Comparison of ENCODE assay signal across 18 cellular contexts in genomic region chr12:3999904-4000303, GRCh38.
DNase-seq lines count a peak whose midpoint lies in the region; ATAC-seq and TF ChIP-seq lines count a peak whose summit lies in the region.
"Had no signal": no experiment of that assay in that cellular context is flagged by ENCODE, and none has a peak within 500 bp of the region (broad histone marks: within the 10 kb centered on the region; RNA-seq: fewer than 3 reads in every experiment).

No MANE protein-coding gene starts in this region.

- no peak for TF ChIP-seq CTCF in mesothelial cell of epicardium (IDR thresholded peaks at IDR 0.05; ENCODE audit: unreplicated experiment)
- TF ChIP-seq CTCF in thyroid gland (IDR thresholded peaks at IDR 0.05), result no peak

- H3K27ac ChIP-seq in SJCRH30 (peak overlapping the region; percentile 62), thyroid gland (peak overlapping the region; percentile 79 to 93 (median 90))
- H3K27ac ChIP-seq: brain microvascular endothelial cell, GM23248 had no signal

- H3K4me3 Mint-ChIP-seq in dendritic cell treated with granulocyte-macrophage colony-stimulating factor and Interleukin-4, amounts not matched to agents 40 ng/mL and 50 ng/mL, for 4 days, result no peak overlapping the region
- no peak overlapping the region for H3K4me3 Mint-ChIP-seq in mesothelial cell of epicardium
- H3K4me3 Mint-ChIP-seq: T-helper 2 cell treated with Interferon-gamma antibody and Interleukin-4, amounts not matched to agents 5 μg/mL and 100 μg/mL, for 36 hours had no signal

- peaks cover 44% of the 10 kb centered on the region for H3K27me3 Mint-ChIP-seq in dendritic cell treated with granulocyte-macrophage colony-stimulating factor and Interleukin-4, amounts not matched to agents 40 ng/mL and 50 ng/mL, for 4 days
- H3K27me3 Mint-ChIP-seq in mesothelial cell of epicardium (ENCODE audit: low read depth), result no peaks in the 10 kb centered on the region

- H3K27me3 ChIP-seq in SJCRH30, result no peaks in the 10 kb centered on the region
- no peaks in the 10 kb centered on the region for H3K27me3 ChIP-seq in thyroid gland

- H3K4me1 ChIP-seq in SJCRH30 (peaks cover 66% of the 10 kb centered on the region), thyroid gland (peaks cover 14 to 17% of the 10 kb centered on the region in 2 donors)

- H3K27ac Mint-ChIP-seq in dendritic cell treated with granulocyte-macrophage colony-stimulating factor and Interleukin-4, amounts not matched to agents 40 ng/mL and 50 ng/mL, for 4 days, result peak overlapping the region; percentile 24
- peak overlapping the region; percentile 99 for H3K27ac Mint-ChIP-seq in mesothelial cell of epicardium
- H3K27ac Mint-ChIP-seq: T-helper 2 cell treated with Interferon-gamma antibody and Interleukin-4, amounts not matched to agents 5 μg/mL and 100 μg/mL, for 36 hours had no signal

- peaks cover 41% of the 10 kb centered on the region for H3K4me1 Mint-ChIP-seq in dendritic cell treated with granulocyte-macrophage colony-stimulating factor and Interleukin-4, amounts not matched to agents 40 ng/mL and 50 ng/mL, for 4 days (ENCODE audit: low read depth)
- peaks cover 59% of the 10 kb centered on the region for H3K4me1 Mint-ChIP-seq in mesothelial cell of epicardium

- TF ChIP-seq POLR2A in thyroid gland (IDR thresholded peaks at IDR 0.05), result no peak

- H3K36me3 ChIP-seq in SJCRH30, result no peaks in the 10 kb centered on the region
- no peaks in the 10 kb centered on the region for H3K36me3 ChIP-seq in thyroid gland
- H3K36me3 ChIP-seq: brain microvascular endothelial cell had no signal

- H3K4me3 ChIP-seq in SJCRH30 (no peak overlapping the region), thyroid gland (replicated peaks in 1 of 3) (no peak overlapping the region)
- H3K4me3 ChIP-seq: GM23248 had no signal

- WGBS in thyroid gland, 2 donors, result 90 to 92% methylated on average over 8 of the region's 8 CpGs

- 0 out of 2 replicates have a peak, but pooled peaks cover 6% of the 10 kb centered on the region for H3K9me3 ChIP-seq in SJCRH30 (replicated peaks)
- H3K9me3 ChIP-seq in thyroid gland, result no peaks in the 10 kb centered on the region

- ATAC-seq in GM18519 (IDR thresholded peaks at IDR 0.05; ENCODE audit: low FRiP score, unreplicated experiment) (no peak), GM21515 (IDR thresholded peaks at IDR 0.05; ENCODE audit: unreplicated experiment) (no peak), HG03571 (IDR thresholded peaks at IDR 0.05; ENCODE audit: unreplicated experiment) (no peak)
- ATAC-seq: SK-N-SH treated with all-trans-retinoic acid at 6 μM for 48 hours had no signal

- intact Hi-C loops in dendritic cell treated with granulocyte-macrophage colony-stimulating factor and Interleukin-4, amounts not matched to agents 40 ng/mL and 50 ng/mL, for 4 days (cut with micrococcal nuclease), result no loop called here
- intact Hi-C loops in thyroid gland (cut with DNase I), result loop anchor here (5.0 to 10.0 kb wide), 2 partner anchors 115 to 277 kb away; no protein-coding TSS in a partner anchor

- DNase-seq in SJCRH30 (no peak), mesothelial cell of epicardium (ENCODE audit: low spot score in 2 of 2, unreplicated experiment in 2 of 2) (no peak), thyroid gland (no peak)
- DNase-seq: activated gamma-delta T cell, brain microvascular endothelial cell, C1 segment of cervical spinal cord, GM23248, NCI-H1048, NCI-H1694, NCI-H510A, retina, substantia nigra had no signal

- H3K9me3 Mint-ChIP-seq in dendritic cell treated with granulocyte-macrophage colony-stimulating factor and Interleukin-4, amounts not matched to agents 40 ng/mL and 50 ng/mL, for 4 days, result no peaks in the 10 kb centered on the region
- H3K9me3 Mint-ChIP-seq in mesothelial cell of epicardium, result peaks cover 13% of the 10 kb centered on the region
- H3K9me3 Mint-ChIP-seq: T-helper 2 cell treated with Interferon-gamma antibody and Interleukin-4, amounts not matched to agents 5 μg/mL and 100 μg/mL, for 36 hours had no signal

- H3K36me3 Mint-ChIP-seq in dendritic cell treated with granulocyte-macrophage colony-stimulating factor and Interleukin-4, amounts not matched to agents 40 ng/mL and 50 ng/mL, for 4 days (ENCODE audit: low read depth), result no peaks in the 10 kb centered on the region
- H3K36me3 Mint-ChIP-seq in mesothelial cell of epicardium, result no peaks in the 10 kb centered on the region
